14 cellular contexts compared by ENCODE assay signal in genomic region chr2:239402666-239403065, GRCh38. TPM values are rescaled to one million over a fixed set of nuclear protein-coding genes. Genes with fewer than 3 reads are reported as not detected.
DNase-seq lines count a peak whose midpoint lies in the region; ATAC-seq and TF ChIP-seq lines count a peak whose summit lies in the region.
"Had no signal": no experiment of that assay in that cellular context is flagged by ENCODE, and none has a peak within 500 bp of the region (broad histone marks: within the 10 kb centered on the region; RNA-seq: fewer than 3 reads in every experiment).

No MANE protein-coding gene starts in this region.

- no peak for ATAC-seq in CD4-positive, CD25-positive, alpha-beta regulatory T cell (ENCODE audit: low read depth in 2 of 2)
- no peak for ATAC-seq in natural killer cell
- ATAC-seq in GM18517 (IDR thresholded peaks at IDR 0.05; ENCODE audit: unreplicated experiment), result no peak

- TF ChIP-seq CTCF in ascending aorta (IDR thresholded peaks at IDR 0.05), result no peak
- no peak for TF ChIP-seq CTCF in natural killer cell (IDR thresholded peaks at IDR 0.05)

- H3K27ac Mint-ChIP-seq in CD4-positive, CD25-positive, alpha-beta regulatory T cell, result peak overlapping the region in 1 of 3 donors; percentile 97
- peak overlapping the region in 1 of 2 donors; percentile 98 for H3K27ac Mint-ChIP-seq in natural killer cell

- H3K4me3 ChIP-seq in CD4-positive, CD25-positive, alpha-beta regulatory T cell (ENCODE audit: low read depth, low read length), result no peak overlapping the region
- 0 out of 2 replicates have a peak overlapping the region, but pooled peaks have one; percentile 88 for H3K4me3 ChIP-seq in HUES6 (ENCODE audit: low read depth, low read length)
- peak overlapping the region; percentile 69 to 85 for H3K4me3 ChIP-seq in ascending aorta

- H3K4me1 ChIP-seq in CD4-positive, CD25-positive, alpha-beta regulatory T cell (ENCODE audit: control insufficient read depth, insufficient read depth, low read length, poor library complexity, severe bottlenecking), result peaks cover 18% of the 10 kb centered on the region
- peaks cover 15% of the 10 kb centered on the region for H3K4me1 ChIP-seq in HUES6 (ENCODE audit: control insufficient read depth, insufficient read depth, low read length)
- H3K4me1 ChIP-seq in ascending aorta, result peaks cover 0 to 23% of the 10 kb centered on the region in 2 donors

- intact Hi-C loops in ascending aorta (cut with DNase I) (loop anchor here (5.0 kb wide), 5 partner anchors 135 to 1165 kb away; partner anchors contain the start of genes GPC1, NDUFA10 and RNPEPL1), natural killer cell (cut with micrococcal nuclease) (no loop called here)

- H3K27me3 Mint-ChIP-seq in CD4-positive, CD25-positive, alpha-beta regulatory T cell, result peaks cover 17% of the 10 kb centered on the region
- H3K27me3 Mint-ChIP-seq in natural killer cell (ENCODE audit: low read depth in 2 of 2), result peaks cover 0 to 4% of the 10 kb centered on the region in 2 donors

- no peaks in the 10 kb centered on the region for H3K9me3 ChIP-seq in CD4-positive, CD25-positive, alpha-beta regulatory T cell (ENCODE audit: control insufficient read depth in 2 of 2, low read length in 2 of 2)
- no peaks in the 10 kb centered on the region for H3K9me3 ChIP-seq in HUES6 (ENCODE audit: control insufficient read depth, insufficient read depth, low read depth, low read length)
- no peaks in the 10 kb centered on the region for H3K9me3 ChIP-seq in ascending aorta
- H3K9me3 ChIP-seq: left lung had no signal

- DNase-seq in CD4-positive, CD25-positive, alpha-beta regulatory T cell, result no peak
- DNase-seq in ascending aorta (ENCODE audit: low spot score in 2 of 2) (peak in 1 of 2 donors; percentile 57), natural killer cell (no peak), NCI-H82 (lab: John Stamatoyannopoulos, UW) (no peak), mucosa of gallbladder (ENCODE audit: low spot score) (no peak), NCI-H2029 treated with DMSO at 0.1 percent for 48 hours (lab: John Stamatoyannopoulos, UW) (no peak)
- DNase-seq: activated CD8-positive, alpha-beta memory T cell treated with anti-CD3 and anti-CD28 coated beads for 24 hours; KBM-7; NCI-H2227 treated with DMSO at 0.1 percent for 48 hours; SHP77 treated with DMSO at 0.1 percent for 48 hours had no signal

- H3K9me3 Mint-ChIP-seq in CD4-positive, CD25-positive, alpha-beta regulatory T cell, result no peaks in the 10 kb centered on the region
- H3K9me3 Mint-ChIP-seq in natural killer cell, result no peaks in the 10 kb centered on the region

- no peak overlapping the region for H3K27ac ChIP-seq in CD4-positive, CD25-positive, alpha-beta regulatory T cell (ENCODE audit: insufficient read depth, low read length, poor library complexity, severe bottlenecking)
- H3K27ac ChIP-seq in HUES6 (ENCODE audit: low read depth, low read length) (no peak overlapping the region), ascending aorta (no peak overlapping the region)

- no peak overlapping the region for H3K9ac ChIP-seq in HUES6 (ENCODE audit: low read length)

- no peaks in the 10 kb centered on the region for H3K36me3 ChIP-seq in CD4-positive, CD25-positive, alpha-beta regulatory T cell (ENCODE audit: control insufficient read depth, insufficient read depth, low read length)
- H3K36me3 ChIP-seq in HUES6 (ENCODE audit: control insufficient read depth, insufficient read depth, low read length), result no peaks in the 10 kb centered on the region
- no peaks in the 10 kb centered on the region for H3K36me3 ChIP-seq in ascending aorta
- H3K36me3 ChIP-seq: cardiac muscle cell, left lung had no signal

- peak overlapping the region; percentile 93 to 98 (median 96) for H3K4me3 Mint-ChIP-seq in CD4-positive, CD25-positive, alpha-beta regulatory T cell
- peak overlapping the region; percentile 96 for H3K4me3 Mint-ChIP-seq in natural killer cell

- H3K27me3 ChIP-seq in CD4-positive, CD25-positive, alpha-beta regulatory T cell (ENCODE audit: control insufficient read depth, insufficient read depth, low read length), result no peaks in the 10 kb centered on the region
- no peaks in the 10 kb centered on the region for H3K27me3 ChIP-seq in HUES6 (ENCODE audit: control insufficient read depth, insufficient read depth, low read length)
- H3K27me3 ChIP-seq in ascending aorta, result no peaks in the 10 kb centered on the region
- H3K27me3 ChIP-seq: cardiac muscle cell, left lung had no signal

- H3K4me1 Mint-ChIP-seq in CD4-positive, CD25-positive, alpha-beta regulatory T cell, result peaks cover 0 to 36% (median 12%) of the 10 kb centered on the region in 4 donors
- H3K4me1 Mint-ChIP-seq in natural killer cell, result peaks cover 21 to 37% of the 10 kb centered on the region in 2 donors

- H3K36me3 Mint-ChIP-seq in CD4-positive, CD25-positive, alpha-beta regulatory T cell, result no peaks in the 10 kb centered on the region
- no peaks in the 10 kb centered on the region for H3K36me3 Mint-ChIP-seq in natural killer cell

RNA-seq across cellular contexts. Expression of gene HDAC4, which starts 1.8 kb away (rescaled TPM):
- total RNA-seq in CD4-positive, CD25-positive, alpha-beta regulatory T cell, result 118 TPM
- 1 to 10 TPM; 6.5 to 9.0 (median 7.9) TPM for polyA plus RNA-seq in CD4-positive, CD25-positive, alpha-beta regulatory T cell
- total RNA-seq in ascending aorta, result 65.7 TPM
- 100 to 1,000 TPM in 2 of 3 donors, 10 to 100 TPM in 1; 74.9 to 105 (median 100) TPM for total RNA-seq in natural killer cell
- 103 TPM for total RNA-seq in mucosa of gallbladder
